Comparison of ENCODE assay signal across 21 cellular contexts in the genomic region with DNA sequence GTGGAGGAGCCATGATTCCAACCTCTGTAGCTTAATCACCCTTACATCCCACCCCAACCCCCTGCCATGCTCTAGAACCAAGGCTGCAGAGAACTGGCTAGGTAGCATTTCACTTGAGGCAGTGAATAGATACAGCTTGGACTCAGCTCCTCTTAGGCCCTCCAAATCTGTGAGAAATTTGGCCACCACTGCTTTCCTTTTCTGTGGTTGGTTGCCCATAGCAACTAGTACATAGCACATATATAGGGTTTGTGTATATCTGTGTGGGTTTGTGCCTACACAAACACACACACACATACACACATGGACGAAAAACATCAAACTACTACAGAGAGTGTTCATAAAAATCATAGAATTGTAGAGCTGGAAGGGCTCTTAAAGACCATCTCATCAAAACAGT. TPM values are rescaled to one million over a fixed set of nuclear protein-coding genes. Genes with fewer than 3 reads are reported as not detected.
A peak's percentile ranks its signal among the peaks of the same experiment; 100 is the strongest.
DNase-seq lines count a peak whose midpoint lies in the region; ATAC-seq and TF ChIP-seq lines count a peak whose summit lies in the region.
"Had no signal": no experiment of that assay in that cellular context is flagged by ENCODE, and none has a peak within 500 bp of the region (broad histone marks: within the 10 kb centered on the region; RNA-seq: fewer than 3 reads in every experiment).

No MANE protein-coding gene starts in this region.

- H3K36me3 ChIP-seq in KOPT-K1 (ENCODE audit: insufficient read depth, low read length) (no peaks in the 10 kb centered on the region), GM23248 (ENCODE audit: low read depth) (no peaks in the 10 kb centered on the region)
- H3K36me3 ChIP-seq: MG63 had no signal

- H3K79me2 ChIP-seq in GM23248 (ENCODE audit: insufficient read depth) = no peaks in the 10 kb centered on the region

- no peaks in the 10 kb centered on the region for H4K20me1 ChIP-seq in GM23248 (ENCODE audit: insufficient read depth)

- H3K4me1 Mint-ChIP-seq in activated CD4-positive, alpha-beta T cell treated with anti-CD3 and anti-CD28 coated beads, Interleukin-2, amount 10 ng/mL, durations not matched to agents 7 days and 5 days = peaks cover 37% of the 10 kb centered on the region
- H3K4me1 Mint-ChIP-seq in activated T-helper 2 cell treated with anti-CD3 and anti-CD28 coated beads, Interferon-gamma antibody, Interleukin-2, Interleukin-4, amounts not matched to agents 10 μg/mL and 5 μg/mL and 100 μg/mL, durations not matched to agents 14 hours and 24 hours and 36 hours (ENCODE audit: low read depth) = peaks cover 48% of the 10 kb centered on the region
- peaks cover 12 to 26% of the 10 kb centered on the region in 2 donors for H3K4me1 Mint-ChIP-seq in natural killer cell treated with Interleukin-12 subunit alpha and Interleukin-12 subunit beta and Interleukin-15 and Interleukin-18, amount 100 ng/mL, for 72 hours (ENCODE audit: low read depth in 2 of 2)
- peaks cover 5% of the 10 kb centered on the region for H3K4me1 Mint-ChIP-seq in mesothelial cell of epicardium

- H3K4me3 Mint-ChIP-seq in activated CD4-positive, alpha-beta T cell treated with anti-CD3 and anti-CD28 coated beads, Interleukin-2, amount 10 ng/mL, durations not matched to agents 7 days and 5 days = no peak overlapping the region
- peak overlapping the region; percentile 21 for H3K4me3 Mint-ChIP-seq in activated T-helper 2 cell treated with anti-CD3 and anti-CD28 coated beads, Interferon-gamma antibody, Interleukin-2, Interleukin-4, amounts not matched to agents 10 μg/mL and 5 μg/mL and 100 μg/mL, durations not matched to agents 14 hours and 24 hours and 36 hours (ENCODE audit: low read depth)
- H3K4me3 Mint-ChIP-seq in natural killer cell treated with Interleukin-12 subunit alpha and Interleukin-12 subunit beta and Interleukin-15 and Interleukin-18, amount 100 ng/mL, for 72 hours = peak overlapping the region; percentile 20
- H3K4me3 Mint-ChIP-seq in mesothelial cell of epicardium = no peak overlapping the region

- in situ Hi-C loops in GM23248 (cut with MboI) = no loop called here

- peak; percentile 10 for DNase-seq in activated CD4-positive, alpha-beta T cell treated with anti-CD3 and anti-CD28 coated beads, Interleukin-2, amount 10 ng/mL, durations not matched to agents 7 days and 5 days
- DNase-seq in activated CD4-positive, alpha-beta T cell treated with anti-CD3 and anti-CD28 coated beads, Interleukin-2, amount 50 U/mL, for 1 hour = no peak
- DNase-seq in activated T-helper 2 cell treated with anti-CD3 and anti-CD28 coated beads, Interferon-gamma antibody, Interleukin-2, Interleukin-4, amounts not matched to agents 10 μg/mL and 5 μg/mL and 100 μg/mL, durations not matched to agents 14 hours and 24 hours and 36 hours (ENCODE audit: low spot score) = no peak
- DNase-seq in natural killer cell treated with Interleukin-12 subunit alpha and Interleukin-12 subunit beta and Interleukin-15 and Interleukin-18, amount 100 ng/mL, for 72 hours (ENCODE audit: low spot score) = no peak
- no peak for DNase-seq in mesothelial cell of epicardium (ENCODE audit: low spot score in 2 of 2, unreplicated experiment in 2 of 2)
- no peak for DNase-seq in GM23248
- DNase-seq: GDM1, Karpas-422, MG63, NCI-H1105 treated with DMSO at 0.1 percent for 48 hours, NCI-H187, NCI-H2171, NCI-H446, NCI-H69, OCI-M1, SHP77 treated with DMSO at 0.1 percent for 48 hours had no signal

- peak; percentile 58 to 69 for ATAC-seq in natural killer cell treated with Interleukin-12 subunit alpha and Interleukin-12 subunit beta and Interleukin-15 and Interleukin-18, amount 100 ng/mL, for 72 hours
- ATAC-seq in HG02571 (IDR thresholded peaks at IDR 0.05; ENCODE audit: unreplicated experiment) = no peak

- no peaks in the 10 kb centered on the region for H3F3A ChIP-seq in GM23248 (ENCODE audit: insufficient read depth)

- H3K9me3 ChIP-seq in KOPT-K1 (ENCODE audit: insufficient read depth, low read length, poor library complexity, severe bottlenecking) (no peaks in the 10 kb centered on the region), GM23248 (ENCODE audit: low read depth) (no peaks in the 10 kb centered on the region)
- H3K9me3 ChIP-seq: MG63 had no signal

- intact Hi-C loops in activated T-helper 2 cell treated with anti-CD3 and anti-CD28 coated beads, Interferon-gamma antibody, Interleukin-2, Interleukin-4, amounts not matched to agents 10 μg/mL and 5 μg/mL and 100 μg/mL, durations not matched to agents 14 hours and 24 hours and 36 hours (cut with micrococcal nuclease) = loop anchor here (5.0 kb wide), 2 partner anchors 67 to 173 kb away; no protein-coding TSS in a partner anchor

- H3K27ac Mint-ChIP-seq in activated CD4-positive, alpha-beta T cell treated with anti-CD3 and anti-CD28 coated beads, Interleukin-2, amount 10 ng/mL, durations not matched to agents 7 days and 5 days = peak overlapping the region; percentile 33
- H3K27ac Mint-ChIP-seq in activated T-helper 2 cell treated with anti-CD3 and anti-CD28 coated beads, Interferon-gamma antibody, Interleukin-2, Interleukin-4, amounts not matched to agents 10 μg/mL and 5 μg/mL and 100 μg/mL, durations not matched to agents 14 hours and 24 hours and 36 hours = peak overlapping the region; percentile 90
- H3K27ac Mint-ChIP-seq in natural killer cell treated with Interleukin-12 subunit alpha and Interleukin-12 subunit beta and Interleukin-15 and Interleukin-18, amount 100 ng/mL, for 72 hours = peak overlapping the region; percentile 39 to 54
- no peak overlapping the region for H3K27ac Mint-ChIP-seq in mesothelial cell of epicardium

- H3K4me3 ChIP-seq in GM23248 = no peak overlapping the region
- H3K4me3 ChIP-seq: MG63 had no signal

- no peaks in the 10 kb centered on the region for H3K4me1 ChIP-seq in GM23248 (ENCODE audit: insufficient read depth)

- H3K9me3 Mint-ChIP-seq in activated CD4-positive, alpha-beta T cell treated with anti-CD3 and anti-CD28 coated beads, Interleukin-2, amount 10 ng/mL, durations not matched to agents 7 days and 5 days = no peaks in the 10 kb centered on the region
- H3K9me3 Mint-ChIP-seq in activated T-helper 2 cell treated with anti-CD3 and anti-CD28 coated beads, Interferon-gamma antibody, Interleukin-2, Interleukin-4, amounts not matched to agents 10 μg/mL and 5 μg/mL and 100 μg/mL, durations not matched to agents 14 hours and 24 hours and 36 hours = no peaks in the 10 kb centered on the region
- H3K9me3 Mint-ChIP-seq in natural killer cell treated with Interleukin-12 subunit alpha and Interleukin-12 subunit beta and Interleukin-15 and Interleukin-18, amount 100 ng/mL, for 72 hours = no peaks in the 10 kb centered on the region
- peaks cover 7% of the 10 kb centered on the region for H3K9me3 Mint-ChIP-seq in mesothelial cell of epicardium

- H3K36me3 Mint-ChIP-seq in activated CD4-positive, alpha-beta T cell treated with anti-CD3 and anti-CD28 coated beads, Interleukin-2, amount 10 ng/mL, durations not matched to agents 7 days and 5 days (ENCODE audit: low read depth) = peaks cover 2% of the 10 kb centered on the region
- H3K36me3 Mint-ChIP-seq in activated T-helper 2 cell treated with anti-CD3 and anti-CD28 coated beads, Interferon-gamma antibody, Interleukin-2, Interleukin-4, amounts not matched to agents 10 μg/mL and 5 μg/mL and 100 μg/mL, durations not matched to agents 14 hours and 24 hours and 36 hours (ENCODE audit: low read depth) = peaks cover 10% of the 10 kb centered on the region
- H3K36me3 Mint-ChIP-seq in natural killer cell treated with Interleukin-12 subunit alpha and Interleukin-12 subunit beta and Interleukin-15 and Interleukin-18, amount 100 ng/mL, for 72 hours = no peaks in the 10 kb centered on the region
- no peaks in the 10 kb centered on the region for H3K36me3 Mint-ChIP-seq in mesothelial cell of epicardium

- 0% methylated on average over 1 of the region's 1 CpG for WGBS in GM23248 (ENCODE audit: low coverage in 1 of 2, low lambda C conversion rate in 2 of 2, missing lambda C conversion rate in 2 of 2), 2 experiments

- H2AFZ ChIP-seq in GM23248 = no peak overlapping the region

- H3K27me3 Mint-ChIP-seq in activated CD4-positive, alpha-beta T cell treated with anti-CD3 and anti-CD28 coated beads, Interleukin-2, amount 10 ng/mL, durations not matched to agents 7 days and 5 days = peaks cover 4% of the 10 kb centered on the region
- H3K27me3 Mint-ChIP-seq in activated T-helper 2 cell treated with anti-CD3 and anti-CD28 coated beads, Interferon-gamma antibody, Interleukin-2, Interleukin-4, amounts not matched to agents 10 μg/mL and 5 μg/mL and 100 μg/mL, durations not matched to agents 14 hours and 24 hours and 36 hours (ENCODE audit: low read depth) = peaks cover 2% of the 10 kb centered on the region
- peaks cover 6 to 8% of the 10 kb centered on the region in 2 donors for H3K27me3 Mint-ChIP-seq in natural killer cell treated with Interleukin-12 subunit alpha and Interleukin-12 subunit beta and Interleukin-15 and Interleukin-18, amount 100 ng/mL, for 72 hours
- H3K27me3 Mint-ChIP-seq in mesothelial cell of epicardium (ENCODE audit: low read depth) = peaks cover 2% of the 10 kb centered on the region

- no peaks in the 10 kb centered on the region for H3K9me2 ChIP-seq in GM23248 (ENCODE audit: insufficient read depth)

- no peak overlapping the region for H3K4me2 ChIP-seq in GM23248 (ENCODE audit: unreplicated experiment)

- no peaks in the 10 kb centered on the region for H3K27me3 ChIP-seq in GM23248 (replicated peaks; ENCODE audit: insufficient read depth)
- H3K27me3 ChIP-seq: MG63 had no signal

- CTCF ChIA-PET in activated CD4-positive, alpha-beta T cell treated with anti-CD3 and anti-CD28 coated beads, Interleukin-2, amount 10 ng/mL, durations not matched to agents 7 days and 5 days (lab: Charles Lee) = interaction anchor here (0.6 to 1.3 kb wide), 3 partner anchors 11 to 505 kb away, joined by 3 to 4 read pairs (median 3); no protein-coding TSS in a partner anchor

- TF ChIP-seq CTCF in mesothelial cell of epicardium (IDR thresholded peaks at IDR 0.05; ENCODE audit: unreplicated experiment) = no peak

- H3K9ac ChIP-seq in GM23248 = no peak overlapping the region

- peak overlapping the region; percentile 77 for H3K27ac ChIP-seq in KOPT-K1 (ENCODE audit: low read depth, low read length, poor library complexity, severe bottlenecking)
- H3K27ac ChIP-seq in GM23248 = no peak overlapping the region
- H3K27ac ChIP-seq: C4-2B had no signal

- POLR2A ChIA-PET in activated CD4-positive, alpha-beta T cell treated with anti-CD3 and anti-CD28 coated beads, Interleukin-2, amount 10 ng/mL, durations not matched to agents 7 days and 5 days (lab: Charles Lee) = interaction anchor here (0.6 kb wide), 1 partner anchor 265 kb away, joined by 5 read pairs; no protein-coding TSS in a partner anchor

RNA-seq across cellular contexts. Expression of gene CCDC160, which starts 52.0 kb away (rescaled TPM):
- total RNA-seq in activated CD4-positive, alpha-beta T cell treated with anti-CD3 and anti-CD28 coated beads, Interleukin-2, amount 10 ng/mL, durations not matched to agents 7 days and 5 days = not detected
- total RNA-seq in activated T-helper 2 cell treated with anti-CD3 and anti-CD28 coated beads, Interferon-gamma antibody, Interleukin-2, Interleukin-4, amounts not matched to agents 10 μg/mL and 5 μg/mL and 100 μg/mL, durations not matched to agents 14 hours and 24 hours and 36 hours = 0.14 TPM in 1 of 2 replicates, not detected in the other
- total RNA-seq in natural killer cell treated with Interleukin-12 subunit alpha and Interleukin-12 subunit beta and Interleukin-15 and Interleukin-18, amount 100 ng/mL, for 72 hours = under 1 TPM in 1 of 2 donors, not detected in 1; 0.21 TPM
- total RNA-seq in mesothelial cell of epicardium = 0.29 to 0.63 TPM (median 0.42 TPM) in 3 replicates
- total RNA-seq in GM23248 (2014; rRNA removed; shearing (Covaris generic)) = not detected in 2 replicates
- not detected in 2 replicates for polyA plus RNA-seq in GM23248 (2016; fragmentation: Nextera tagmentation; extraction: Ambion mirVana)
- total RNA-seq: A673, RPMI7951 had no signal

Comparison
In these comparisons a context has a peak if more than half of its experiments do, and no peak if none do; other contexts are left out.
1. H3K4me3 Mint-ChIP-seq: peak in activated T-helper 2 cell treated with anti-CD3 and anti-CD28 coated beads, Interferon-gamma antibody, Interleukin-2, Interleukin-4, amounts not matched to agents 10 μg/mL and 5 μg/mL and 100 μg/mL, durations not matched to agents 14 hours and 24 hours and 36 hours (single experiment) and natural killer cell treated with Interleukin-12 subunit alpha and Interleukin-12 subunit beta and Interleukin-15 and Interleukin-18, amount 100 ng/mL, for 72 hours (single experiment); none in activated CD4-positive, alpha-beta T cell treated with anti-CD3 and anti-CD28 coated beads, Interleukin-2, amount 10 ng/mL, durations not matched to agents 7 days and 5 days (single experiment) and mesothelial cell of epicardium (single experiment).